ENCODE assay signal across 8 cellular contexts in the genomic region with DNA sequence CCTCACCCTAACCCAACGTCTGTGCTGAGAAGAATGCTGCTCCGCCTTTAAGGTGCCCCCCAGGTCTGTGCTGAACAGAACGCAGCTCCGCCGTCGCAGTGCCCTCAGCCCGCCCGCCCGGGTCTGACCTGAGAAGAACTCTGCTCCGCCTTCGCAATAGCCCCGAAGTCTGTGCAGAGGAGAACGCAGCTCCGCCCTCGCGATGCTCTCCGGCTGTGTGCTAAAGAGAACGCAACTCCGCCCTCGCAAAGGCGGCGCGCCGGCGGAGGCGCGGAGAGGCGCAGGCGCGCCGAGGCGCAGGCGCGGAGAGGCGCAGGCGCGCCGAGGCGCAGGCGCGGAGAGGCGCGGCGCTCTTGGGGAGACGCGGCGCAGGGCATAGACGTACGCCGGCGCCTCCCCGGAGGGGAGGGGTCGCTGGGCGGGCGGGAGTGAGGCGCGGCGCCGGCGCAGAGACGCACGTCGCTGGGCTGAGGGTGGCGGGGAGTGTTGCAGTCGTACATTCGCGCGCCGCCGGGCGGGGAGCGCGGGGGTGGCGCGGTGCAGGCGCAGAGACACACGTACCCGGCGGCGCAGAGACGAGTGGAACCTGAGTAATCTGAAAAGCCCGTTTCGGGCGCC. TPM values are rescaled to one million over a fixed set of nuclear protein-coding genes. Genes with fewer than 3 reads are reported as not detected.
DNase-seq lines count a peak whose midpoint lies in the region; ATAC-seq, FAIRE-seq and TF ChIP-seq lines count a peak whose summit lies in the region.
"Not testable (repeated sequence)": the region's sequence is repeated elsewhere in the genome, so short reads cannot be mapped to it uniquely, and the experiment has no call there.

No MANE protein-coding gene starts in this region.

- H3K9me2 ChIP-seq in MM.1S (replicated peaks; ENCODE audit: insufficient read depth, low read length), result not testable (repeated sequence)

- not testable (repeated sequence) for H3K27me3 ChIP-seq in MM.1S (replicated peaks; ENCODE audit: insufficient read depth, low read length); dorsolateral prefrontal cortex; keratinocyte (ENCODE audit: control insufficient read depth, extremely low read depth, insufficient read depth, low read length); sigmoid colon; tibial nerve

- H3K4me3 ChIP-seq in MM.1S (ENCODE audit: low read length) (peak overlapping the region; percentile 59; the same call in 1 of the 2 replicates), dorsolateral prefrontal cortex (peak overlapping the region; percentile 38 to 80 (median 61)), keratinocyte (ENCODE audit: control insufficient read depth in 2 of 3, extremely low read depth in 1 of 3, insufficient read depth in 2 of 3, low read depth in 1 of 3, low read length in 3 of 3) (peak overlapping the region; percentile 54 to 77 (median 65)), sigmoid colon (peak overlapping the region; percentile 48 to 66 (median 59)), tibial nerve (peak overlapping the region; percentile 54 to 61 (median 58))

- 1 to 29% methylated on average over 84 of the region's 84 CpGs for WGBS in sigmoid colon, 2 donors
- WGBS in tibial nerve, 2 donors, result 39 to 40% methylated on average over 25 to 69 of the region's 84 CpGs

- not testable (repeated sequence) for H3K36me3 ChIP-seq in MM.1S (replicated peaks; ENCODE audit: insufficient read depth, low read length); keratinocyte (ENCODE audit: control insufficient read depth in 2 of 2, extremely low read depth in 1 of 2, insufficient read depth in 2 of 2, low read length in 2 of 2); sigmoid colon; tibial nerve

- H3K4me1 ChIP-seq in MM.1S (ENCODE audit: low read length); keratinocyte (ENCODE audit: control insufficient read depth, extremely low read depth, insufficient read depth, low read length); sigmoid colon; tibial nerve: not testable (repeated sequence)

- not testable (repeated sequence) for H3K4me2 ChIP-seq in MM.1S (ENCODE audit: low read depth, low read length)
- peak overlapping the region; percentile 32 for H3K4me2 ChIP-seq in keratinocyte (ENCODE audit: control insufficient read depth, extremely low read depth, insufficient read depth, low read depth, low read length)

- H3K27ac ChIP-seq in MM.1S (ENCODE audit: low read length) (peak overlapping the region; percentile 64; the same call in 1 of the 2 replicates), dorsolateral prefrontal cortex (peak overlapping the region in 57 of 59 donors; percentile 19 to 97 (median 91)), keratinocyte (ENCODE audit: control insufficient read depth, insufficient read depth, low read length) (peak overlapping the region; percentile 26), sigmoid colon (peak overlapping the region; percentile 88 to 93 (median 92)), tibial nerve (peak overlapping the region; percentile 85 to 91 (median 88))

- not testable (repeated sequence) for FAIRE-seq in keratinocyte (lab: Jason Lieb, UNC)

- dilution Hi-C loops in keratinocyte (cut with MboI; ENCODE audit: extremely low pct_ligation_motif_present, low sequenced_read_pairs), result not testable (repeated sequence)

- TF ChIP-seq POLR2A in sigmoid colon (IDR thresholded peaks at IDR 0.05) (peak in 1 of 2 donors; percentile 60), tibial nerve (IDR thresholded peaks at IDR 0.05) (peak; percentile 31 to 59)

- not testable (repeated sequence) for H3F3A ChIP-seq in MM.1S (ENCODE audit: insufficient read depth, low read length)

- in situ Hi-C loops in GM13977 (cut with MboI; ENCODE audit: low pct_unique_long_range_greater_than_20kb, low sequenced_read_pairs, unreplicated experiment), result not testable (repeated sequence)

- ATAC-seq in HG02610 (IDR thresholded peaks at IDR 0.05; ENCODE audit: unreplicated experiment), result peak; percentile 79

- H3K9ac ChIP-seq in MM.1S (ENCODE audit: low read length) (peak overlapping the region; percentile 62; the same call in 1 of the 2 replicates), keratinocyte (ENCODE audit: control insufficient read depth, extremely low read depth, insufficient read depth, low read length) (peak overlapping the region; percentile 28)

- not testable (repeated sequence) for H2AFZ ChIP-seq in MM.1S (ENCODE audit: low read length)
- H2AFZ ChIP-seq in keratinocyte (ENCODE audit: control insufficient read depth, low read length), result peak overlapping the region; percentile 86

- not testable (repeated sequence) for H3K9me1 ChIP-seq in keratinocyte (ENCODE audit: control insufficient read depth, extremely low read depth, insufficient read depth, low read length)

- peak; percentile 66 for DNase-seq in GM13977 (ENCODE audit: low spot score)
- peak; percentile 90 for DNase-seq in MM.1S
- DNase-seq in activated CD8-positive, alpha-beta memory T cell treated with anti-CD3 and anti-CD28 coated beads, Interleukin-2, amount 50 U/mL, for 24 hours (ENCODE audit: extremely low read depth), result peak; percentile 59
- peak in 9 of 10 donors; percentile 44 to 87 (median 77) for DNase-seq in dorsolateral prefrontal cortex
- DNase-seq in keratinocyte (ENCODE audit: low read depth, low spot score), result not testable (repeated sequence)
- DNase-seq in sigmoid colon, result peak; percentile 95
- peak; percentile 63 to 68 for DNase-seq in tibial nerve (ENCODE audit: low spot score in 2 of 2)

- intact Hi-C loops in dorsolateral prefrontal cortex (cut with DNase I); sigmoid colon (cut with DNase I): not testable (repeated sequence)

- not testable (repeated sequence) for H3K9me3 ChIP-seq in MM.1S (replicated peaks; ENCODE audit: insufficient read depth, low read length); keratinocyte (ENCODE audit: control insufficient read depth, low read depth, low read length); sigmoid colon; tibial nerve

- not testable (repeated sequence) for H4K20me1 ChIP-seq in MM.1S (ENCODE audit: insufficient read depth, low read length); keratinocyte (ENCODE audit: control insufficient read depth, extremely low read depth, insufficient read depth, low read length)

- TF ChIP-seq CTCF in GM13977 (IDR thresholded peaks at IDR 0.05; ENCODE audit: extremely low read depth, insufficient read depth, missing control alignments); MM.1S (IDR thresholded peaks at IDR 0.05; ENCODE audit: low read length); dorsolateral prefrontal cortex (IDR thresholded peaks at IDR 0.05 in 54 of 56, conservative IDR thresholded peaks at IDR 0.05 in 2 of 56; ENCODE audit: low read depth in 1 of 56, partially characterized antibody in 56 of 56); keratinocyte (optimal IDR thresholded peaks at IDR 0.05 in 1 of 3, IDR thresholded peaks at IDR 0.05 in 1 of 3, conservative IDR thresholded peaks at IDR 0.05 in 1 of 3; ENCODE audit: extremely low read depth in 1 of 3, insufficient read depth in 2 of 3, low read length in 3 of 3); sigmoid colon (IDR thresholded peaks at IDR 0.05); tibial nerve (IDR thresholded peaks at IDR 0.05): not testable (repeated sequence)

- TF ChIP-seq EP300 in sigmoid colon (IDR thresholded peaks at IDR 0.05); tibial nerve (IDR thresholded peaks at IDR 0.05): not testable (repeated sequence)

- not testable (repeated sequence) for H3K79me2 ChIP-seq in MM.1S (ENCODE audit: low read length); keratinocyte (ENCODE audit: control insufficient read depth, insufficient read depth, low read length)

RNA-seq across cellular contexts. Expression of gene RABL2A, which starts 23.5 kb away (rescaled TPM):
- total RNA-seq in dorsolateral prefrontal cortex (10 to 100 TPM; 37.9 to 81.7 (median 56.6) TPM), sigmoid colon (10 to 100 TPM in 2 of 4 donors, 1 to 10 TPM in 2; 6.4 to 15.2 (median 9.0) TPM), tibial nerve (10 to 100 TPM in 3 of 4 donors, 1 to 10 TPM in 1; 6.9 to 24.7 (median 20.3) TPM)
- polyA plus RNA-seq in keratinocyte (6.7 to 10.0 TPM (median 7.6 TPM) in 3 replicates), sigmoid colon (10 to 100 TPM in 1 of 3 donors, 1 to 10 TPM in 2; 5.8 to 11.6 (median 7.8) TPM)
- 5.6 TPM for polyA plus RNA-seq in keratinocyte (2011; ENCODE audit: low read depth)
- polyA plus RNA-seq in keratinocyte (2011; cell fraction: cytosol; rRNA removed), result 3.7 and 3.9 TPM in 2 replicates
- polyA plus RNA-seq in keratinocyte (2011; cell fraction: nucleus; rRNA removed), result 22.8 and 25.8 TPM in 2 replicates
- 3.6 and 5.7 TPM in 2 replicates for polyA plus RNA-seq in keratinocyte (2012; ENCODE audit: low replicate concordance)
- 4.1 to 14.7 TPM (median 14.7 TPM) in 3 replicates for polyA minus RNA-seq in keratinocyte
- 7.1 TPM for polyA minus RNA-seq in keratinocyte (2011; cell fraction: cytosol; rRNA and poly(A)+ RNA removed)
- polyA minus RNA-seq in keratinocyte (2011; cell fraction: nucleus; rRNA and poly(A)+ RNA removed), result 7.1 and 7.8 TPM in 2 replicates

Comparison
In these comparisons a context has a peak if more than half of its experiments do, and no peak if none do; other contexts are left out.
1. H3K27ac ChIP-seq: peak in every context shown above with its lines; median percentile 92 in sigmoid colon; 91 in dorsolateral prefrontal cortex; 88 in tibial nerve; 64 in MM.1S; 26 in keratinocyte.